In genomic region chr11:117037279-117037951, GRCh38 we compare ENCODE assay signal across 10 cellular contexts.
A peak's percentile ranks its signal among the peaks of the same experiment; 100 is the strongest.
DNase-seq lines count a peak whose midpoint lies in the region; ATAC-seq, FAIRE-seq and TF ChIP-seq lines count a peak whose summit lies in the region.
"Had no signal": no experiment of that assay in that cellular context is flagged by ENCODE, and none has a peak within 500 bp of the region (broad histone marks: within the 10 kb centered on the region; RNA-seq: fewer than 3 reads in every experiment).

No MANE protein-coding gene starts in this region.

- H3K36me3 ChIP-seq in BLaER1 (no peaks in the 10 kb centered on the region), K562 (ENCODE audit: control insufficient read depth, insufficient read depth, low read length) (no peaks in the 10 kb centered on the region)
- H3K36me3 ChIP-seq: heart right ventricle had no signal

- H3K36me3 Mint-ChIP-seq in IgD-negative memory B cell, result peaks cover 7% of the 10 kb centered on the region

- H3K4me3 Mint-ChIP-seq in IgD-negative memory B cell, result peak overlapping the region in 3 of 4 donors; percentile 1 to 86 (median 56)

- FAIRE-seq in K562 (lab: Jason Lieb, UNC) (no peak), RCC 7860 (lab: Jason Lieb, UNC) (no peak)

- H3K9me1 ChIP-seq in K562 (ENCODE audit: control insufficient read depth, insufficient read depth, low read length), result no peaks in the 10 kb centered on the region

- ATAC-seq in K562, result peak; percentile 75

- TF ChIP-seq EP300 in K562 (IDR thresholded peaks at IDR 0.05; ENCODE audit: low read length), result no peak

- POLR2A ChIA-PET in K562 (lab: Yijun Ruan, JAX), result no interaction called here

- no peaks in the 10 kb centered on the region for H3K27me3 Mint-ChIP-seq in IgD-negative memory B cell

- H3K4me1 ChIP-seq in BLaER1 (peaks cover 13% of the 10 kb centered on the region; the same call in 1 of the 2 replicates), K562 (replicated peaks in 1 of 2; ENCODE audit: control insufficient read depth in 2 of 2, insufficient read depth in 2 of 2, low read length in 2 of 2) (peaks cover 0 to 20% of the 10 kb centered on the region in 2 experiments; a peak in 3 of 5 replicates)

- H3K27ac ChIP-seq in BLaER1 (no peak overlapping the region), K562 (ENCODE audit: extremely low read depth, low read depth, low read length) (peak overlapping the region; percentile 38; the same call in 1 of the 3 replicates)

- intact Hi-C loops in K562 (cut with micrococcal nuclease), result no loop called here

- TF ChIP-seq RAD21 in K562 (CRISPR knock-in tag; conservative IDR thresholded peaks at IDR 0.05 in 1 of 2, IDR thresholded peaks at IDR 0.05 in 1 of 2), result no peak

- H4K20me1 ChIP-seq in BLaER1, result peaks cover 68% of the 10 kb centered on the region
- peaks cover 6% of the 10 kb centered on the region; the same call in 1 of the 2 replicates for H4K20me1 ChIP-seq in K562 (replicated peaks; ENCODE audit: control insufficient read depth, insufficient read depth, low read length)

- H3K4me3 ChIP-seq in BLaER1 (no peak overlapping the region), K562 (no peak overlapping the region)
- H3K4me3 ChIP-seq: heart right ventricle had no signal

- H3K4me2 ChIP-seq in BLaER1 (0 out of 2 replicates have a peak overlapping the region, but pooled peaks have one; percentile 26), K562 (ENCODE audit: insufficient read depth, low read length) (no peak overlapping the region; the same call in 1 of the 2 replicates)

- no peak for TF ChIP-seq POLR2A in K562 (conservative IDR thresholded peaks at IDR 0.05)

- no peak overlapping the region for H3K9ac ChIP-seq in BLaER1
- no peak overlapping the region for H3K9ac ChIP-seq in K562 (ENCODE audit: insufficient read depth in 1 of 2, low read depth in 2 of 2, low read length in 2 of 2)

- DNase-seq in K562 (ENCODE audit: extremely low read depth in 1 of 4, low spot score in 3 of 4) (no peak), medulla oblongata (ENCODE audit: extremely low spot score) (peak; percentile 74), ACHN (no peak), NCI-H82 treated with DMSO at 0.1 percent for 48 hours (lab: John Stamatoyannopoulos, UW; ENCODE audit: unreplicated experiment) (no peak), RCC 7860 (ENCODE audit: low spot score) (no peak), AG20443 (ENCODE audit: low spot score) (no peak)
- DNase-seq: heart right ventricle, NCI-H1092 treated with DMSO at 0.1 percent for 48 hours had no signal

- WGBS in K562 (ENCODE audit: insufficient coverage, low coverage, missing lambda C conversion rate), result 42% methylated on average over 1 of the region's 1 CpG

- H3K9me3 ChIP-seq in BLaER1, result no peaks in the 10 kb centered on the region
- H3K9me3 ChIP-seq in K562 (replicated peaks; ENCODE audit: control insufficient read depth, insufficient read depth, low read depth, low read length), result no peaks in the 10 kb centered on the region
- H3K9me3 ChIP-seq: heart right ventricle had no signal

- H3K79me2 ChIP-seq in K562 (ENCODE audit: control insufficient read depth, insufficient read depth, low read length), result peaks cover 43% of the 10 kb centered on the region

- BruUV-seq in K562 (replicated peaks; lab: Mats Ljungman, UMichigan), result no TSS peak

- H3K4me1 Mint-ChIP-seq in IgD-negative memory B cell, result peaks cover 38 to 53% (median 46%) of the 10 kb centered on the region in 3 donors

- CTCF ChIA-PET in K562 (lab: Yijun Ruan, JAX; ENCODE audit: low intra/inter-chr PET ratio), result no interaction called here

- H3K27me3 ChIP-seq in BLaER1 (no peaks in the 10 kb centered on the region), K562 (ENCODE audit: control insufficient read depth in 2 of 2, insufficient read depth in 2 of 2, low read length in 2 of 2) (no peaks in the 10 kb centered on the region)
- H3K27me3 ChIP-seq: heart right ventricle had no signal

- no peak overlapping the region for H2AFZ ChIP-seq in K562 (ENCODE audit: low read depth, low read length)

- TF ChIP-seq CTCF in K562 (IDR thresholded peaks at IDR 0.05 in 2 of 3, conservative IDR thresholded peaks at IDR 0.05 in 1 of 3; ENCODE audit: insufficient read depth in 2 of 3, low read depth in 1 of 3, low read length in 3 of 3), result no peak

- peak overlapping the region; percentile 8 to 71 (median 13) for H3K27ac Mint-ChIP-seq in IgD-negative memory B cell

- in situ Hi-C loops in K562 (cut with MboI) (no loop called here), ACHN (cut with HindIII; ENCODE audit: low pct_ligation_motif_present, low pct_unique_long_range_greater_than_20kb, low sequenced_read_pairs) (no loop called here)

- no peaks in the 10 kb centered on the region for H3K9me3 Mint-ChIP-seq in IgD-negative memory B cell

TF ChIP-seq in K562, 482 proteins besides CTCF, POLR2A, EP300 and RAD21 (continues in another document):
- TF ChIP-seq LCOR (CRISPR knock-in tag; IDR thresholded peaks at IDR 0.05) (0 out of 2 replicates have a peak, but pooled peaks have one; percentile 43), ZBED1 (IDR thresholded peaks at IDR 0.05) (no peak), ZFX (CRISPR knock-in tag; IDR thresholded peaks at IDR 0.05) (no peak), ATF1 (CRISPR knock-in tag; IDR thresholded peaks at IDR 0.05) (no peak), ATF1 (tag; IDR thresholded peaks at IDR 0.05) (no peak), KLF1 (tag; IDR thresholded peaks at IDR 0.05) (no peak), SMARCA5 (IDR thresholded peaks at IDR 0.05) (no peak), CHD2 (IDR thresholded peaks at IDR 0.05; ENCODE audit: low read depth, low read length) (no peak), ZNF699 (CRISPR knock-in tag; IDR thresholded peaks at IDR 0.05; ENCODE audit: insufficient replicate concordance) (no peak), ATF3 (IDR thresholded peaks at IDR 0.05) (peak; percentile 36; the same call in 1 of the 2 replicates), ATF3 (CRISPR knock-in tag; conservative IDR thresholded peaks at IDR 0.05) (no peak), FOSL1 (tag; conservative IDR thresholded peaks at IDR 0.05) (0 out of 2 replicates have a peak, but pooled peaks have one; percentile 23)
